21 cellular contexts compared by ENCODE assay signal in genomic region chr21:25964926-25965325, GRCh38.
"Had no signal": no experiment of that assay in that cellular context is flagged by ENCODE, and none has a peak within 500 bp of the region (broad histone marks: within the 10 kb centered on the region; RNA-seq: fewer than 3 reads in every experiment).

No MANE protein-coding gene starts in this region.

- DNase-seq: activated CD4-positive, alpha-beta T cell treated with anti-CD3 and anti-CD28 coated beads for 1 hour; activated CD4-positive, alpha-beta T cell treated with anti-CD3 and anti-CD28 coated beads, Interleukin-2, amount 50 U/mL, for 1 hour; activated CD8-positive, alpha-beta T cell treated with anti-CD3 and anti-CD28 coated beads, Interleukin-2, amount 10 ng/mL, durations not matched to agents 7 days and 5 days; brain microvascular endothelial cell; central memory CD4-positive, alpha-beta T cell; effector memory CD8-positive, alpha-beta T cell; foreskin keratinocyte; natural killer cell; stimulated activated CD4-positive, alpha-beta T cell treated with anti-CD3 and anti-CD28 coated beads, Interleukin-4, amount 100 ng/mL, for 1 hour; stimulated activated naive CD4-positive, alpha-beta T cell had no signal

- H3K27ac ChIP-seq: ascending aorta, brain microvascular endothelial cell, foreskin keratinocyte, prostate gland, thoracic aorta, vagina, VCaP had no signal

- H3K36me3 Mint-ChIP-seq: natural killer cell had no signal

- H3K27me3 ChIP-seq: ascending aorta, brain microvascular endothelial cell, foreskin keratinocyte, vagina had no signal

- H3K4me3 ChIP-seq: ascending aorta, prostate gland, thoracic aorta, vagina had no signal

- H3K27ac Mint-ChIP-seq: activated CD8-positive, alpha-beta T cell treated with anti-CD3 and anti-CD28 coated beads, Interleukin-2, amount 10 ng/mL, durations not matched to agents 7 days and 5 days; activated naive CD4-positive, alpha-beta T cell treated with anti-CD3 and anti-CD28 coated beads, Interleukin-2, amount 50 U/mL, for 72 hours; activated T-helper 1 cell treated with anti-CD3 and anti-CD28 coated beads, Interleukin-12 subunit alpha, Interleukin-12 subunit beta, Interleukin-2, Interleukin-4 antibody, amounts not matched to agents 30 ng/mL and 10 ng/mL and 1 ng/mL, durations not matched to agents 14 hours and 24 hours and 36 hours; effector memory CD8-positive, alpha-beta T cell; mesothelial cell of epicardium; natural killer cell; T-helper 2 cell treated with Interferon-gamma antibody and Interleukin-4, amounts not matched to agents 5 μg/mL and 100 μg/mL, for 36 hours had no signal

- H3K9me3 Mint-ChIP-seq: activated naive CD4-positive, alpha-beta T cell treated with anti-CD3 and anti-CD28 coated beads, Interleukin-2, amount 50 U/mL, for 72 hours; activated T-helper 1 cell treated with anti-CD3 and anti-CD28 coated beads, Interleukin-12 subunit alpha, Interleukin-12 subunit beta, Interleukin-2, Interleukin-4 antibody, amounts not matched to agents 30 ng/mL and 10 ng/mL and 1 ng/mL, durations not matched to agents 14 hours and 24 hours and 36 hours; effector memory CD8-positive, alpha-beta T cell; mesothelial cell of epicardium; natural killer cell; T-helper 2 cell treated with Interferon-gamma antibody and Interleukin-4, amounts not matched to agents 5 μg/mL and 100 μg/mL, for 36 hours had no signal

- H3K27me3 Mint-ChIP-seq: effector memory CD8-positive, alpha-beta T cell; type B pancreatic cell had no signal

- H3K4me3 Mint-ChIP-seq: activated CD8-positive, alpha-beta T cell treated with anti-CD3 and anti-CD28 coated beads, Interleukin-2, amount 10 ng/mL, durations not matched to agents 7 days and 5 days; activated T-helper 1 cell treated with anti-CD3 and anti-CD28 coated beads, Interleukin-12 subunit alpha, Interleukin-12 subunit beta, Interleukin-2, Interleukin-4 antibody, amounts not matched to agents 30 ng/mL and 10 ng/mL and 1 ng/mL, durations not matched to agents 14 hours and 24 hours and 36 hours; effector memory CD8-positive, alpha-beta T cell; mesothelial cell of epicardium; natural killer cell; T-helper 2 cell treated with Interferon-gamma antibody and Interleukin-4, amounts not matched to agents 5 μg/mL and 100 μg/mL, for 36 hours; type B pancreatic cell had no signal

- H3K4me1 ChIP-seq: prostate gland had no signal

- H3K9me3 ChIP-seq: ascending aorta, prostate gland, thoracic aorta, vagina had no signal

- H3K36me3 ChIP-seq: ascending aorta, brain microvascular endothelial cell, prostate gland, thoracic aorta, vagina had no signal

- ATAC-seq: activated CD8-positive, alpha-beta T cell treated with anti-CD3 and anti-CD28 coated beads, Interleukin-2, amount 10 ng/mL, durations not matched to agents 7 days and 5 days; activated naive CD4-positive, alpha-beta T cell treated with anti-CD3 and anti-CD28 coated beads, Interleukin-2, amount 50 U/mL, for 72 hours; effector memory CD8-positive, alpha-beta T cell; foreskin keratinocyte; left lobe of liver; natural killer cell had no signal
